ENCODE assay signal across 1 cellular context in the genomic region with DNA sequence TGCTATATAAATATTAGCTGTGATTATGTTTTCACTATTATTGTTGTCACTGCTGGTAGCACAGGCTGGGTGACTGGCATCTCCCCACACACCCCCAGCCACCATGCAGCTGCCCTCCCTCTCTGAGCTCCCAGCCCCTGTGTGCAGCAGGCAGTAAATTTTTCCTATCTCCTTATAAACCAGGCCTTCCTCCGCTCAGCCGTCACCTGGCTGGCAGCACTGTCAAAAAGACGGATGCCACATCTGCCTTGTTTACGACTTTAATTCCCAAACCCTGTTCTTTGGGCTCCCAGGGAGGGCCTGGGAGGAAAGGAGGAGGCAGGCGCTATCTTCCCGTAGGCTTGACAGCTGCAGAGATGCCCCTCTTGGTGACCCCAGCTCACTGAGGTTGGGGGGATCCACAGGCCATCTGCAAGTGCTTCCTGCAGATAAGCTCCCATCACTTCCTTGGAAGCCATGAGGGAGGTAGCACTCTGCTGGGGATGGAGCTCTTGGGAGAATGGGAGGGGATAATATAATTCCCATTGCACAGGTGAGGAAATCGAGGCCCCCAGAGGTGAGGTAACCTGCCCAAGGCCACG.
TF ChIP-seq lines count a peak whose summit lies in the region.

No MANE protein-coding gene starts in this region.

TF ChIP-seq in K562, 482 proteins besides CTCF, POLR2A, EP300 and RAD21 (continued from another document):
- TF ChIP-seq, protein P1, sequence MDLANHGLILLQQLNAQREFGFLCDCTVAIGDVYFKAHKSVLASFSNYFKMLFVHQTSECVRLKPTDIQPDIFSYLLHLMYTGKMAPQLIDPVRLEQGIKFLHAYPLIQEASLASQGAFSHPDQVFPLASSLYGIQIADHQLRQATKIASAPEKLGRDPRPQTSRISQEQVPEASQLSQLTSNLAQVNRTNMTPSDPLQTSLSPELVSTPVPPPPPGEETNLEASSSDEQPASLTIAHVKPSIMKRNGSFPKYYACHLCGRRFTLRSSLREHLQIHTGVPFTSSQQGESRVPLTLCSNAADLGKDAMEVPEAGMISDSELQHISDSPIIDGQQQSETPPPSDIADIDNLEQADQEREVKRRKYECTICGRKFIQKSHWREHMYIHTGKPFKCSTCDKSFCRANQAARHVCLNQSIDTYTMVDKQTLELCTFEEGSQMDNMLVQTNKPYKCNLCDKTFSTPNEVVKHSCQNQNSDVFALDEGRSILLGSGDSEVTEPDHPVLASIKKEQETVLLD (IDR thresholded peaks at IDR 0.05) = no peak
- TF ChIP-seq JUNB (CRISPR knock-in tag; conservative IDR thresholded peaks at IDR 0.05) (no peak), POU5F1 (IDR thresholded peaks at IDR 0.05; ENCODE audit: borderline replicate concordance, low read depth, low read length, partially characterized antibody) (no peak), ZBED1 (IDR thresholded peaks at IDR 0.05) (no peak), TCF3 (CRISPR knock-in tag; IDR thresholded peaks at IDR 0.05) (peak; percentile 58), GATA2 (CRISPR knock-in tag; IDR thresholded peaks at IDR 0.05) (0 out of 2 replicates have a peak, but pooled peaks have one; percentile 23), HNRNPH1 (optimal IDR thresholded peaks at IDR 0.05; ENCODE audit: low read depth, low read length) (no peak), E2F3 (CRISPR knock-in tag; IDR thresholded peaks at IDR 0.05) (no peak), ZNF175 (CRISPR knock-in tag; IDR thresholded peaks at IDR 0.05; ENCODE audit: low read depth) (no peak), ZSCAN32 (CRISPR knock-in tag; IDR thresholded peaks at IDR 0.05) (no peak), IRF2 (CRISPR knock-in tag; IDR thresholded peaks at IDR 0.05) (no peak)
